Comparison of ENCODE assay signal across 22 cellular contexts in genomic region chr7:155930061-155930460, GRCh38.
"Had no signal": no experiment of that assay in that cellular context is flagged by ENCODE, and none has a peak within 500 bp of the region (broad histone marks: within the 10 kb centered on the region; RNA-seq: fewer than 3 reads in every experiment).

No MANE protein-coding gene starts in this region.

- H3K9me3 Mint-ChIP-seq: nephron had no signal

- H3K4me1 Mint-ChIP-seq: memory B cell; mesothelial cell of epicardium; nephron; stimulated activated naive B cell treated with anti-CD40 and anti-IgM and Interleukin-4, amounts not matched to agents 10 μg/mL and 1 μg/mL and 100 μg/mL, for 72 hours had no signal

- DNase-seq: cortex of kidney; dorsolateral prefrontal cortex; effector CD4-positive, alpha-beta T cell; hypothalamus; naive thymus-derived CD4-positive, alpha-beta T cell; nucleus accumbens; ovary; posterior cingulate gyrus; psoas muscle; right cardiac atrium; small intestine; stimulated activated CD4-positive, alpha-beta T cell treated with anti-CD3 and anti-CD28 coated beads, Interleukin-15, amount 100 ng/mL, for 24 hours; stimulated activated CD4-positive, alpha-beta T cell treated with anti-CD3 and anti-CD28 coated beads, Interleukin-2, amount 100 ng/mL, for 48 hours; stimulated activated naive B cell treated with anti-CD40 and anti-IgM and Interleukin-4, amounts not matched to agents 10 μg/mL and 1 μg/mL and 100 μg/mL, for 72 hours; transverse colon; upper lobe of right lung; uterus had no signal

- ATAC-seq: left lobe of liver; naive thymus-derived CD4-positive, alpha-beta T cell; psoas muscle; right cardiac atrium; stimulated activated naive B cell treated with anti-CD40 and anti-IgM and Interleukin-4, amounts not matched to agents 10 μg/mL and 1 μg/mL and 100 μg/mL, for 72 hours; upper lobe of right lung had no signal

- H3K36me3 Mint-ChIP-seq: memory B cell; mesothelial cell of epicardium; stimulated activated naive B cell treated with anti-CD40 and anti-IgM and Interleukin-4, amounts not matched to agents 10 μg/mL and 1 μg/mL and 100 μg/mL, for 72 hours had no signal

- H3K4me3 Mint-ChIP-seq: memory B cell; mesothelial cell of epicardium; naive thymus-derived CD4-positive, alpha-beta T cell; nephron; stimulated activated naive B cell treated with anti-CD40 and anti-IgM and Interleukin-4, amounts not matched to agents 10 μg/mL and 1 μg/mL and 100 μg/mL, for 72 hours; stimulated activated naive CD8-positive, alpha-beta T cell treated with anti-CD3 and anti-CD28 coated beads, Interleukin-15, Interleukin-2, amounts not matched to agents 100 ng/mL and 50 ng/mL, for 24 hours had no signal
